Comparison of ENCODE assay signal across 8 cellular contexts in the genomic region with DNA sequence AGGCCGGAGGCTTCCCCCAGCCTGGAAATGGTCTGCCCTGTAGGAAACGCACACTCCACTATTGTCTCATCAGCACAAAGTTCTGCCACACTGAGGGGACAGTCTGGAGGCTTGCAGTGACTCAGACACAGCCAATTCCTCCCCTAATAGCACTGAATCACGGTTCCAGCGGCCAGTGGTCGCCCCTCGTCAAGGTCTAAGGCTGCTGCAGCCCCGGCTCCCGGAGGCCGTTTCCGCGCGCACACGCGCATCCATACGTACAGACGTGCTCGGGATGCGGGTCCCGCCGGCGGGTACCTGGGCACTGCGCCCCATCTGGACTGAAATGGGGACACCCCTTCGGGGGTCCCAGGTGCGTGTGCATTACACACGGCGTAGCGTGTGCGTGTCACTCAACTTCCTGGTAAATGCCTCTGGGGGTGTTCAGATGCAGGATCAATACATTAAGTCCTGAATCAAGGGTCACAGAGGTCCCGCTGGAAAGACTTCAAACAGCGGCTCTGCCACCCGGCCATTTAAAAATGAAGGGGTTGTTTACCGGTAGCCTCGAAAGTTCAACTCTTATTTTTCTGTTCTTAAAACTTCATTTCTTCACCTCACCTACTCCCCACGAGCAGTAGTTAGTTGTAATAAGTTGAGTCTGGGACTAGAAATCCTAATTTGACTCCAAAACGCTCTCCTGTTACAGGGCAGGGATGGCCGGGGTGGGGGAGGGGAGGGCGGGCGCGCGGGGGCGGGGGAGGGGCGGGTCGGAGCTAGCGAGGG. TPM values are rescaled to one million over a fixed set of nuclear protein-coding genes. Genes with fewer than 3 reads are reported as not detected.
DNase-seq lines count a peak whose midpoint lies in the region; ATAC-seq and TF ChIP-seq lines count a peak whose summit lies in the region.

No MANE protein-coding gene starts in this region.

- H3K36me3 ChIP-seq in fibroblast of lung (ENCODE audit: control insufficient read depth, insufficient read depth, low read length): no peaks in the 10 kb centered on the region

- POLR2A ChIA-PET in WTC11 (lab: Charles Lee): interaction anchor here (1.4 kb wide), 1 partner anchor 124 kb away, joined by 6 read pairs; no protein-coding TSS in a partner anchor

- H3K27ac ChIP-seq in fibroblast of lung (ENCODE audit: insufficient read depth, low read length): peak overlapping the region; percentile 67

- peak overlapping the region; percentile 92 for H3K27ac Mint-ChIP-seq in WTC11
- peak overlapping the region; percentile 20 to 98 (median 97) for H3K27ac Mint-ChIP-seq in nephron

- H3K27me3 ChIP-seq in fibroblast of lung (ENCODE audit: control insufficient read depth, insufficient read depth, low read length): no peaks in the 10 kb centered on the region

- CTCF ChIA-PET in WTC11 (lab: Charles Lee): interaction anchor here (1.1 to 2.0 kb wide), 6 partner anchors 8 to 214 kb away, joined by 3 to 10 read pairs (median 4); no protein-coding TSS in a partner anchor

- peaks cover 61% of the 10 kb centered on the region for H3K27me3 Mint-ChIP-seq in WTC11 (ENCODE audit: low read depth)
- no peaks in the 10 kb centered on the region for H3K27me3 Mint-ChIP-seq in nephron (ENCODE audit: low read depth)

- in situ Hi-C loops in KBM-7 (cut with MboI; ENCODE audit: low pct_unique_long_range_greater_than_20kb, low sequenced_read_pairs): no loop called here

- peaks cover 32% of the 10 kb centered on the region for H3K4me1 Mint-ChIP-seq in WTC11
- H3K4me1 Mint-ChIP-seq in nephron: peaks cover 16% of the 10 kb centered on the region

- peak overlapping the region; percentile 92 for H3K4me3 Mint-ChIP-seq in WTC11
- peak overlapping the region; percentile 95 to 98 (median 95) for H3K4me3 Mint-ChIP-seq in nephron

- peak overlapping the region; percentile 89 for H2AFZ ChIP-seq in fibroblast of lung (ENCODE audit: low read length)

- TF ChIP-seq CTCF in WTC11 (IDR thresholded peaks at IDR 0.05) (no peak), fibroblast of lung (conservative IDR thresholded peaks at IDR 0.05 in 1 of 2, IDR thresholded peaks at IDR 0.05 in 1 of 2; ENCODE audit: low read depth in 1 of 2, low read length in 2 of 2) (no peak), nephron (IDR thresholded peaks at IDR 0.05; ENCODE audit: unreplicated experiment in 3 of 3) (no peak)

- H4K20me1 ChIP-seq in fibroblast of lung (ENCODE audit: control insufficient read depth, extremely low read depth, insufficient read depth, low read length): no peaks in the 10 kb centered on the region

- H3K9ac ChIP-seq in fibroblast of lung (ENCODE audit: insufficient read depth, low read length): peak overlapping the region; percentile 66

- H3K36me3 Mint-ChIP-seq in WTC11 (no peaks in the 10 kb centered on the region), nephron (ENCODE audit: low read depth) (no peaks in the 10 kb centered on the region)

- H3K4me1 ChIP-seq in fibroblast of lung (ENCODE audit: control insufficient read depth, extremely low read depth, insufficient read depth, low read length): no peaks in the 10 kb centered on the region

- no peaks in the 10 kb centered on the region for H3K9me3 Mint-ChIP-seq in WTC11
- H3K9me3 Mint-ChIP-seq in nephron: no peaks in the 10 kb centered on the region

- peak; percentile 12 for ATAC-seq in WTC11

- no peaks in the 10 kb centered on the region for H3K9me3 ChIP-seq in fibroblast of lung (ENCODE audit: control insufficient read depth, insufficient read depth, low read depth, low read length)

- DNase-seq in SKM-1 treated with dmso at 0.1 percent for 144 hours (lab: John Stamatoyannopoulos, UW; ENCODE audit: unreplicated experiment): peak; percentile 46
- DNase-seq in SKM-1 (lab: John Stamatoyannopoulos, UW; ENCODE audit: unreplicated experiment): no peak
- peak; percentile 67 for DNase-seq in KBM-7
- peak; percentile 66 for DNase-seq in WTC11 (ENCODE audit: low spot score)
- peak; percentile 56 to 66 for DNase-seq in fibroblast of lung (ENCODE audit: low read depth in 2 of 2)
- DNase-seq in GM19238 (ENCODE audit: insufficient read length, low spot score): no peak
- no peak for DNase-seq in NCI-H226

- peak overlapping the region; percentile 67 for H3K4me2 ChIP-seq in fibroblast of lung (ENCODE audit: extremely low read depth, insufficient read depth, low read length)

- peaks cover 16% of the 10 kb centered on the region for H3K79me2 ChIP-seq in fibroblast of lung (ENCODE audit: control insufficient read depth, insufficient read depth, low read length)

- peak overlapping the region; percentile 63 to 78 (median 74) for H3K4me3 ChIP-seq in fibroblast of lung (replicated peaks in 1 of 4; ENCODE audit: control extremely low read depth in 1 of 4, insufficient read depth in 1 of 4, low read depth in 3 of 4, low read length in 4 of 4)

TF ChIP-seq in WTC11, 78 proteins besides CTCF, POLR2A, EP300 and RAD21:
- TF ChIP-seq, protein P1, sequence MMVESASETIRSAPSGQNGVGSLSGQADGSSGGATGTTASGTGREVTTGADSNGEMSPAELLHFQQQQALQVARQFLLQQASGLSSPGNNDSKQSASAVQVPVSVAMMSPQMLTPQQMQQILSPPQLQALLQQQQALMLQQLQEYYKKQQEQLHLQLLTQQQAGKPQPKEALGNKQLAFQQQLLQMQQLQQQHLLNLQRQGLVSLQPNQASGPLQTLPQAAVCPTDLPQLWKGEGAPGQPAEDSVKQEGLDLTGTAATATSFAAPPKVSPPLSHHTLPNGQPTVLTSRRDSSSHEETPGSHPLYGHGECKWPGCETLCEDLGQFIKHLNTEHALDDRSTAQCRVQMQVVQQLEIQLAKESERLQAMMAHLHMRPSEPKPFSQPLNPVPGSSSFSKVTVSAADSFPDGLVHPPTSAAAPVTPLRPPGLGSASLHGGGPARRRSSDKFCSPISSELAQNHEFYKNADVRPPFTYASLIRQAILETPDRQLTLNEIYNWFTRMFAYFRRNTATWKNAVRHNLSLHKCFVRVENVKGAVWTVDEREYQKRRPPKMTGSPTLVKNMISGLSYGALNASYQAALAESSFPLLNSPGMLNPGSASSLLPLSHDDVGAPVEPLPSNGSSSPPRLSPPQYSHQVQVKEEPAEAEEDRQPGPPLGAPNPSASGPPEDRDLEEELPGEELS (CRISPR knock-in tag; IDR thresholded peaks at IDR 0.05): peak; percentile 13; the same call in 1 of the 2 replicates
- TF ChIP-seq ZBTB21 (CRISPR knock-in tag; IDR thresholded peaks at IDR 0.05; ENCODE audit: borderline replicate concordance) (0 out of 2 replicates have a peak, but pooled peaks have one; percentile 37), GABPB1 (CRISPR knock-in tag; IDR thresholded peaks at IDR 0.05) (0 out of 2 replicates have a peak, but pooled peaks have one; percentile 21), ETV6 (CRISPR knock-in tag; IDR thresholded peaks at IDR 0.05) (peak; percentile 63)
- TF ChIP-seq, protein P2, sequence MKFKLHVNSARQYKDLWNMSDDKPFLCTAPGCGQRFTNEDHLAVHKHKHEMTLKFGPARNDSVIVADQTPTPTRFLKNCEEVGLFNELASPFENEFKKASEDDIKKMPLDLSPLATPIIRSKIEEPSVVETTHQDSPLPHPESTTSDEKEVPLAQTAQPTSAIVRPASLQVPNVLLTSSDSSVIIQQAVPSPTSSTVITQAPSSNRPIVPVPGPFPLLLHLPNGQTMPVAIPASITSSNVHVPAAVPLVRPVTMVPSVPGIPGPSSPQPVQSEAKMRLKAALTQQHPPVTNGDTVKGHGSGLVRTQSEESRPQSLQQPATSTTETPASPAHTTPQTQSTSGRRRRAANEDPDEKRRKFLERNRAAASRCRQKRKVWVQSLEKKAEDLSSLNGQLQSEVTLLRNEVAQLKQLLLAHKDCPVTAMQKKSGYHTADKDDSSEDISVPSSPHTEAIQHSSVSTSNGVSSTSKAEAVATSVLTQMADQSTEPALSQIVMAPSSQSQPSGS (CRISPR knock-in tag; IDR thresholded peaks at IDR 0.05; ENCODE audit: borderline replicate concordance, low read depth): no peak

RNA-seq across cellular contexts. Expression of a gene that starts 0.6 kb away (rescaled TPM):
- total RNA-seq in WTC11 (2021) (47.3 to 58.6 TPM (median 50.1 TPM) in 3 replicates), fibroblast of lung (28.0 and 32.7 TPM in 2 replicates)
- polyA plus RNA-seq in fibroblast of lung: 7.9 and 12.0 TPM in 2 replicates
- polyA plus RNA-seq in fibroblast of lung (2012): 12.1 and 15.4 TPM in 2 replicates
- 12.6 and 13.6 TPM in 2 replicates for polyA minus RNA-seq in fibroblast of lung (ENCODE audit: low replicate concordance)

Comparison
In these comparisons a context has a peak if more than half of its experiments do, and no peak if none do; other contexts are left out.
1. DNase-seq: peak in SKM-1 treated with dmso at 0.1 percent for 144 hours (single experiment), KBM-7 (single experiment), WTC11 (single experiment) and fibroblast of lung (2 of 2); none in SKM-1 (single experiment), GM19238 (single experiment) and NCI-H226 (single experiment).